In genomic region chr9:35161713-35162604, GRCh38 we compare ENCODE assay signal across 1 cellular context.
TF ChIP-seq lines count a peak whose summit lies in the region.

Gene UNC13B (plus strand): TSS chr9:35162009. CDS start chr9:35162284, 275 bp downstream.

TF ChIP-seq in K562, 482 proteins besides CTCF, POLR2A, EP300 and RAD21 (continued from another document and continues in another):
- TF ChIP-seq, protein P1, sequence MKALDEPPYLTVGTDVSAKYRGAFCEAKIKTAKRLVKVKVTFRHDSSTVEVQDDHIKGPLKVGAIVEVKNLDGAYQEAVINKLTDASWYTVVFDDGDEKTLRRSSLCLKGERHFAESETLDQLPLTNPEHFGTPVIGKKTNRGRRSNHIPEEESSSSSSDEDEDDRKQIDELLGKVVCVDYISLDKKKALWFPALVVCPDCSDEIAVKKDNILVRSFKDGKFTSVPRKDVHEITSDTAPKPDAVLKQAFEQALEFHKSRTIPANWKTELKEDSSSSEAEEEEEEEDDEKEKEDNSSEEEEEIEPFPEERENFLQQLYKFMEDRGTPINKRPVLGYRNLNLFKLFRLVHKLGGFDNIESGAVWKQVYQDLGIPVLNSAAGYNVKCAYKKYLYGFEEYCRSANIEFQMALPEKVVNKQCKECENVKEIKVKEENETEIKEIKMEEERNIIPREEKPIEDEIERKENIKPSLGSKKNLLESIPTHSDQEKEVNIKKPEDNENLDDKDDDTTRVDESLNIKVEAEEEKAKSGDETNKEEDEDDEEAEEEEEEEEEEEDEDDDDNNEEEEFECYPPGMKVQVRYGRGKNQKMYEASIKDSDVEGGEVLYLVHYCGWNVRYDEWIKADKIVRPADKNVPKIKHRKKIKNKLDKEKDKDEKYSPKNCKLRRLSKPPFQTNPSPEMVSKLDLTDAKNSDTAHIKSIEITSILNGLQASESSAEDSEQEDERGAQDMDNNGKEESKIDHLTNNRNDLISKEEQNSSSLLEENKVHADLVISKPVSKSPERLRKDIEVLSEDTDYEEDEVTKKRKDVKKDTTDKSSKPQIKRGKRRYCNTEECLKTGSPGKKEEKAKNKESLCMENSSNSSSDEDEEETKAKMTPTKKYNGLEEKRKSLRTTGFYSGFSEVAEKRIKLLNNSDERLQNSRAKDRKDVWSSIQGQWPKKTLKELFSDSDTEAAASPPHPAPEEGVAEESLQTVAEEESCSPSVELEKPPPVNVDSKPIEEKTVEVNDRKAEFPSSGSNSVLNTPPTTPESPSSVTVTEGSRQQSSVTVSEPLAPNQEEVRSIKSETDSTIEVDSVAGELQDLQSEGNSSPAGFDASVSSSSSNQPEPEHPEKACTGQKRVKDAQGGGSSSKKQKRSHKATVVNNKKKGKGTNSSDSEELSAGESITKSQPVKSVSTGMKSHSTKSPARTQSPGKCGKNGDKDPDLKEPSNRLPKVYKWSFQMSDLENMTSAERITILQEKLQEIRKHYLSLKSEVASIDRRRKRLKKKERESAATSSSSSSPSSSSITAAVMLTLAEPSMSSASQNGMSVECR (CRISPR knock-in tag; IDR thresholded peaks at IDR 0.05), result 0 out of 2 replicates have a peak, but pooled peaks have one; percentile 57
- no peak for TF ChIP-seq CTCFL (IDR thresholded peaks at IDR 0.05; ENCODE audit: borderline replicate concordance, insufficient read depth, low read depth, low read length, poor library complexity, severe bottlenecking)
- TF ChIP-seq FOXM1 (IDR thresholded peaks at IDR 0.05; ENCODE audit: low read depth), result no peak
- TF ChIP-seq FOXM1 (CRISPR knock-in tag; IDR thresholded peaks at IDR 0.05; ENCODE audit: low read depth), result no peak
- no peak for TF ChIP-seq TEAD2 (tag; IDR thresholded peaks at IDR 0.05)
- no peak for TF ChIP-seq ZNF586 (CRISPR knock-in tag; conservative IDR thresholded peaks at IDR 0.05)
- TF ChIP-seq, protein P2, sequence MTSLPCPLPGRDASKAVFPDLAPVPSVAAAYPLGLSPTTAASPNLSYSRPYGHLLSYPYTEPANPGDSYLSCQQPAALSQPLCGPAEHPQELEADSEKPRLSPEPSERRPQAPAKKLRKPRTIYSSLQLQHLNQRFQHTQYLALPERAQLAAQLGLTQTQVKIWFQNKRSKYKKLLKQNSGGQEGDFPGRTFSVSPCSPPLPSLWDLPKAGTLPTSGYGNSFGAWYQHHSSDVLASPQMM (CRISPR knock-in tag; IDR thresholded peaks at IDR 0.05), result no peak
- no peak for TF ChIP-seq U2AF2 (optimal IDR thresholded peaks at IDR 0.05; ENCODE audit: low read depth, low read length)
- no peak for TF ChIP-seq NFIX (CRISPR knock-in tag; IDR thresholded peaks at IDR 0.05; ENCODE audit: low read depth)
- TF ChIP-seq, protein P3, sequence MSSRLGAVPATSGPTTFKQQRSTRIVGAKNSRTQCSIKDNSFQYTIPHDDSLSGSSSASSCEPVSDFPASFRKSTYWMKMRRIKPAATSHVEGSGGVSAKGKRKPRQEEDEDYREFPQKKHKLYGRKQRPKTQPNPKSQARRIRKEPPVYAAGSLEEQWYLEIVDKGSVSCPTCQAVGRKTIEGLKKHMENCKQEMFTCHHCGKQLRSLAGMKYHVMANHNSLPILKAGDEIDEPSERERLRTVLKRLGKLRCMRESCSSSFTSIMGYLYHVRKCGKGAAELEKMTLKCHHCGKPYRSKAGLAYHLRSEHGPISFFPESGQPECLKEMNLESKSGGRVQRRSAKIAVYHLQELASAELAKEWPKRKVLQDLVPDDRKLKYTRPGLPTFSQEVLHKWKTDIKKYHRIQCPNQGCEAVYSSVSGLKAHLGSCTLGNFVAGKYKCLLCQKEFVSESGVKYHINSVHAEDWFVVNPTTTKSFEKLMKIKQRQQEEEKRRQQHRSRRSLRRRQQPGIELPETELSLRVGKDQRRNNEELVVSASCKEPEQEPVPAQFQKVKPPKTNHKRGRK (tag; IDR thresholded peaks at IDR 0.05), result no peak
- TF ChIP-seq ATF7 (IDR thresholded peaks at IDR 0.05), result peak; percentile 61; the same call in 1 of the 2 replicates
- TF ChIP-seq ESRRA (IDR thresholded peaks at IDR 0.05; ENCODE audit: borderline replicate concordance, low read depth), result no peak
- no peak for TF ChIP-seq ZNF3 (CRISPR knock-in tag; IDR thresholded peaks at IDR 0.05)
- no peak for TF ChIP-seq ZNF395 (CRISPR knock-in tag; IDR thresholded peaks at IDR 0.05)
- no peak for TF ChIP-seq POU5F1 (IDR thresholded peaks at IDR 0.05; ENCODE audit: borderline replicate concordance, low read depth, low read length, partially characterized antibody)
- TF ChIP-seq BRF1 (IDR thresholded peaks at IDR 0.05; ENCODE audit: borderline replicate concordance, extremely low read depth, insufficient read length), result no peak
- TF ChIP-seq NR3C1 (CRISPR knock-in tag; IDR thresholded peaks at IDR 0.05), result no peak
- TF ChIP-seq PRDM10 (IDR thresholded peaks at IDR 0.05; ENCODE audit: partially characterized antibody), result no peak
- peak in 2 of 3 experiments; percentile 45 to 84 for TF ChIP-seq YY1 (IDR thresholded peaks at IDR 0.05; ENCODE audit: borderline replicate concordance in 1 of 3, control insufficient read depth in 1 of 3, extremely low read depth in 1 of 3, insufficient read depth in 3 of 3, insufficient read length in 1 of 3, insufficient replicate concordance in 2 of 3, low read depth in 1 of 3, low read length in 2 of 3)
- peak; percentile 42; the same call in 1 of the 2 replicates for TF ChIP-seq TAF7 (tag; IDR thresholded peaks at IDR 0.05)
- TF ChIP-seq HDAC8 (tag; IDR thresholded peaks at IDR 0.05), result no peak
- TF ChIP-seq E2F4 (CRISPR knock-in tag; IDR thresholded peaks at IDR 0.05; ENCODE audit: low read depth), result no peak
- TF ChIP-seq NFIC (IDR thresholded peaks at IDR 0.05), result peak; percentile 22; the same call in 1 of the 2 replicates
- 0 out of 4 replicates have a peak, but pooled peaks of 1 of the 2 experiments have one; percentile 32 for TF ChIP-seq SRF (CRISPR knock-in tag; IDR thresholded peaks at IDR 0.05)
- TF ChIP-seq, protein P4, sequence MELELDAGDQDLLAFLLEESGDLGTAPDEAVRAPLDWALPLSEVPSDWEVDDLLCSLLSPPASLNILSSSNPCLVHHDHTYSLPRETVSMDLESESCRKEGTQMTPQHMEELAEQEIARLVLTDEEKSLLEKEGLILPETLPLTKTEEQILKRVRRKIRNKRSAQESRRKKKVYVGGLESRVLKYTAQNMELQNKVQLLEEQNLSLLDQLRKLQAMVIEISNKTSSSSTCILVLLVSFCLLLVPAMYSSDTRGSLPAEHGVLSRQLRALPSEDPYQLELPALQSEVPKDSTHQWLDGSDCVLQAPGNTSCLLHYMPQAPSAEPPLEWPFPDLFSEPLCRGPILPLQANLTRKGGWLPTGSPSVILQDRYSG (tag; conservative IDR thresholded peaks at IDR 0.05; ENCODE audit: low read depth), result no peak
- no peak for TF ChIP-seq IFI16 (CRISPR knock-in tag; IDR thresholded peaks at IDR 0.05)
- TF ChIP-seq RNF2 (IDR thresholded peaks at IDR 0.05), result no peak
- TF ChIP-seq NRF1 (conservative IDR thresholded peaks at IDR 0.05 in 1 of 2, IDR thresholded peaks at IDR 0.05 in 1 of 2), result peak; percentile 75 to 79
- TF ChIP-seq BRF2 (IDR thresholded peaks at IDR 0.05; ENCODE audit: borderline replicate concordance, insufficient read depth, insufficient read length), result no peak
- no peak for TF ChIP-seq THRB (CRISPR knock-in tag; conservative IDR thresholded peaks at IDR 0.05)
- TF ChIP-seq, protein P5, sequence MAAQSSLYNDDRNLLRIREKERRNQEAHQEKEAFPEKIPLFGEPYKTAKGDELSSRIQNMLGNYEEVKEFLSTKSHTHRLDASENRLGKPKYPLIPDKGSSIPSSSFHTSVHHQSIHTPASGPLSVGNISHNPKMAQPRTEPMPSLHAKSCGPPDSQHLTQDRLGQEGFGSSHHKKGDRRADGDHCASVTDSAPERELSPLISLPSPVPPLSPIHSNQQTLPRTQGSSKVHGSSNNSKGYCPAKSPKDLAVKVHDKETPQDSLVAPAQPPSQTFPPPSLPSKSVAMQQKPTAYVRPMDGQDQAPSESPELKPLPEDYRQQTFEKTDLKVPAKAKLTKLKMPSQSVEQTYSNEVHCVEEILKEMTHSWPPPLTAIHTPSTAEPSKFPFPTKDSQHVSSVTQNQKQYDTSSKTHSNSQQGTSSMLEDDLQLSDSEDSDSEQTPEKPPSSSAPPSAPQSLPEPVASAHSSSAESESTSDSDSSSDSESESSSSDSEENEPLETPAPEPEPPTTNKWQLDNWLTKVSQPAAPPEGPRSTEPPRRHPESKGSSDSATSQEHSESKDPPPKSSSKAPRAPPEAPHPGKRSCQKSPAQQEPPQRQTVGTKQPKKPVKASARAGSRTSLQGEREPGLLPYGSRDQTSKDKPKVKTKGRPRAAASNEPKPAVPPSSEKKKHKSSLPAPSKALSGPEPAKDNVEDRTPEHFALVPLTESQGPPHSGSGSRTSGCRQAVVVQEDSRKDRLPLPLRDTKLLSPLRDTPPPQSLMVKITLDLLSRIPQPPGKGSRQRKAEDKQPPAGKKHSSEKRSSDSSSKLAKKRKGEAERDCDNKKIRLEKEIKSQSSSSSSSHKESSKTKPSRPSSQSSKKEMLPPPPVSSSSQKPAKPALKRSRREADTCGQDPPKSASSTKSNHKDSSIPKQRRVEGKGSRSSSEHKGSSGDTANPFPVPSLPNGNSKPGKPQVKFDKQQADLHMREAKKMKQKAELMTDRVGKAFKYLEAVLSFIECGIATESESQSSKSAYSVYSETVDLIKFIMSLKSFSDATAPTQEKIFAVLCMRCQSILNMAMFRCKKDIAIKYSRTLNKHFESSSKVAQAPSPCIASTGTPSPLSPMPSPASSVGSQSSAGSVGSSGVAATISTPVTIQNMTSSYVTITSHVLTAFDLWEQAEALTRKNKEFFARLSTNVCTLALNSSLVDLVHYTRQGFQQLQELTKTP (IDR thresholded peaks at IDR 0.05; ENCODE audit: low read depth in 1 of 2, partially characterized antibody in 2 of 2), result no peak
